8 cellular contexts compared by ENCODE assay signal in the genomic region with DNA sequence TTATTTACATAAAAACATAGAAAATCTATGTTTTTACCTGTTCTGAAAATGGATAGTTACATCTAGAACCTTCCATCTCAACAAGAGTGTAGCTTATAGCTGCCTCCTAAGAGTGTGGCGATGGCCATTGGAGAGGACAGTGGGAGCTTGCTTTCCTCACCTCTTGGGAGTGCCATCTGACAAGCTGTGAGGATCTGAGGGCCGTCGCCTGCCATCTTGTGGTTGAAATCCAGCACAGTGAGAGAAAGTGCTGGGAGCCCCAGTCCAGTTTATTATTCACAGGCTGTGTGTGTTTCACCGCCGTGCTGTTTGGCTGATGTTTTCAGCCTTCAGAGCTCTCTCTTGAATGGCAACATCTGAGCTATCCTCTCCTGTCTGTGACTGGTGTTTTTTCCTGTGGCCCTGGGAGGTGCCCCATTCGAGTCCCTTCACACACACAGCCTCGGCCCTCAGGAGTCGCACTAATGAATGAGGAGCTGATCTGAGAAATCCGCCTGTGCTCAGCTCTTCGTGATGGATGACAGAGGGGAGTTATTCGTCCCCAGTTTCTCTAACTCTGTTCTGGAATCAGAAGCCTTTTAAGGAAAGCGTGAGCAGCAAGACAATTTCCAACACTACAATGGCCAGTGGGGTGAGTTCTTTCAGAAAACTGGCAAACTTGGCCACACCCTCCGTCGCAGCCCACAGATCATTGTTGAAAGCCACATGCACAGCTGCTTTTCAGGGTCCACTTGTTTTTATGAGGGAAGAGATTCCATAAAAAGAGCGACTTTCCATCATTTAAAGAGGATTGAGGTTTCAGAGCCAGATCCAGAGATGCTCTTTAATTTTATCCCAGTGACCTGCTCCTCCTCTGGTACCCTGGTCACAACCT.
DNase-seq lines count a peak whose midpoint lies in the region; ATAC-seq and TF ChIP-seq lines count a peak whose summit lies in the region.

No MANE protein-coding gene starts in this region.

- intact Hi-C loops in lower lobe of right lung (cut with DNase I), result loop anchor here (10.0 kb wide), 1 partner anchor 224 kb away; no protein-coding TSS in a partner anchor

- TF ChIP-seq CTCF in GM13976 (IDR thresholded peaks at IDR 0.05; ENCODE audit: borderline replicate concordance, control extremely low read depth, extremely low read depth, insufficient read depth, missing control alignments) (peak; percentile 49), LNCAP (IDR thresholded peaks at IDR 0.05) (peak; percentile 87), lower lobe of right lung (IDR thresholded peaks at IDR 0.05) (peak; percentile 71)

- no peaks in the 10 kb centered on the region for H3K4me1 ChIP-seq in SJCRH30
- H3K4me1 ChIP-seq in endocrine pancreas (ENCODE audit: control insufficient read depth, insufficient read depth, low read length), result no peaks in the 10 kb centered on the region
- H3K4me1 ChIP-seq in lower lobe of right lung, result no peaks in the 10 kb centered on the region

- DNase-seq in AG08395 (ENCODE audit: low spot score) (peak; percentile 86), GM13976 (ENCODE audit: low spot score) (peak; percentile 76), SJCRH30 (peak; percentile 45 to 73), lower lobe of right lung (peak; percentile 57), ureter (ENCODE audit: low spot score) (peak; percentile 61)

- H3K36me3 ChIP-seq in SJCRH30, result no peaks in the 10 kb centered on the region
- no peaks in the 10 kb centered on the region for H3K36me3 ChIP-seq in endocrine pancreas (ENCODE audit: control insufficient read depth, insufficient read depth, low read length)
- H3K36me3 ChIP-seq in lower lobe of right lung, result no peaks in the 10 kb centered on the region

- H3K9me3 ChIP-seq in SJCRH30 (replicated peaks) (no peaks in the 10 kb centered on the region), endocrine pancreas (ENCODE audit: control insufficient read depth, low read length) (no peaks in the 10 kb centered on the region), lower lobe of right lung (no peaks in the 10 kb centered on the region)

- ATAC-seq in lower lobe of right lung (peak; percentile 86 to 91), GM18858 (IDR thresholded peaks at IDR 0.05; ENCODE audit: unreplicated experiment) (no peak)

- H3K27me3 ChIP-seq in SJCRH30 (peaks cover 4% of the 10 kb centered on the region; the same call in 1 of the 2 replicates), endocrine pancreas (ENCODE audit: control insufficient read depth, insufficient read depth, low read length) (no peaks in the 10 kb centered on the region), lower lobe of right lung (ENCODE audit: low read depth) (no peaks in the 10 kb centered on the region)

- in situ Hi-C loops in GM13976 (cut with MboI; ENCODE audit: low sequenced_read_pairs, unreplicated experiment), result no loop called here

- no peak overlapping the region for H3K27ac ChIP-seq in SJCRH30
- H3K27ac ChIP-seq in lower lobe of right lung, result no peak overlapping the region

- H3K9ac ChIP-seq in endocrine pancreas (ENCODE audit: control insufficient read depth, insufficient read depth, low read length), result peak overlapping the region; percentile 44

- H3K4me3 ChIP-seq in SJCRH30, result no peak overlapping the region
- H3K4me3 ChIP-seq in endocrine pancreas (ENCODE audit: control insufficient read depth, insufficient read depth, low read length), result no peak overlapping the region
- no peak overlapping the region for H3K4me3 ChIP-seq in lower lobe of right lung
